In genomic region chr4:25439913-25440477, GRCh38 we compare ENCODE assay signal across 8 cellular contexts.
DNase-seq lines count a peak whose midpoint lies in the region; ATAC-seq and TF ChIP-seq lines count a peak whose summit lies in the region.

No MANE protein-coding gene starts in this region.

- in situ Hi-C loops in T47D (cut with HindIII; ENCODE audit: low pct_unique_long_range_greater_than_20kb, low sequenced_read_pairs), result no loop called here

- H3K36me3 Mint-ChIP-seq in T-helper 17 cell (ENCODE audit: low read depth), result peaks cover 2% of the 10 kb centered on the region

- TF ChIP-seq CTCF in AG09309 (IDR thresholded peaks at IDR 0.05; ENCODE audit: control insufficient read depth, insufficient read depth, low read depth, low read length, missing control alignments), result peak; percentile 97

- no peaks in the 10 kb centered on the region for H3K9me3 ChIP-seq in T-helper 17 cell (ENCODE audit: control insufficient read depth, low read length, poor library complexity, severe bottlenecking)

- H3K4me3 Mint-ChIP-seq in T-helper 17 cell, result no peak overlapping the region

- H3K27ac Mint-ChIP-seq in T-helper 17 cell, result no peak overlapping the region

- H3K4me3 ChIP-seq in AG09309 (ENCODE audit: control insufficient read depth, low read depth, low read length), result no peak overlapping the region

- DNase-seq in AG09309 (ENCODE audit: low read depth) (peak; percentile 34), NCI-H1694 (lab: John Stamatoyannopoulos, UW) (peak; percentile 81), T-helper 17 cell (peak in 1 of 3 donors; percentile 12), T47D (ENCODE audit: low read depth in 1 of 2, low spot score in 1 of 2) (peak; percentile 11 to 69), iris pigment epithelial cell (ENCODE audit: low read depth) (peak; percentile 74)
- peak; percentile 50 for DNase-seq in stimulated activated CD4-positive, alpha-beta T cell treated with anti-CD3 and anti-CD28 coated beads, Interleukin-1b, Interleukin-23, amount 100 ng/mL, for 48 hours

- no peaks in the 10 kb centered on the region for H3K27me3 Mint-ChIP-seq in T-helper 17 cell

- H3K4me1 Mint-ChIP-seq in T-helper 17 cell, result no peaks in the 10 kb centered on the region

- ATAC-seq in GM18508 (IDR thresholded peaks at IDR 0.05; ENCODE audit: insufficient read depth, unreplicated experiment), result peak; percentile 85
- peak; percentile 87 for ATAC-seq in HG02943 (IDR thresholded peaks at IDR 0.05; ENCODE audit: low read depth, unreplicated experiment)
- ATAC-seq in T-helper 17 cell, result peak; percentile 67
